Comparison of ENCODE assay signal across 1 cellular context in the genomic region with DNA sequence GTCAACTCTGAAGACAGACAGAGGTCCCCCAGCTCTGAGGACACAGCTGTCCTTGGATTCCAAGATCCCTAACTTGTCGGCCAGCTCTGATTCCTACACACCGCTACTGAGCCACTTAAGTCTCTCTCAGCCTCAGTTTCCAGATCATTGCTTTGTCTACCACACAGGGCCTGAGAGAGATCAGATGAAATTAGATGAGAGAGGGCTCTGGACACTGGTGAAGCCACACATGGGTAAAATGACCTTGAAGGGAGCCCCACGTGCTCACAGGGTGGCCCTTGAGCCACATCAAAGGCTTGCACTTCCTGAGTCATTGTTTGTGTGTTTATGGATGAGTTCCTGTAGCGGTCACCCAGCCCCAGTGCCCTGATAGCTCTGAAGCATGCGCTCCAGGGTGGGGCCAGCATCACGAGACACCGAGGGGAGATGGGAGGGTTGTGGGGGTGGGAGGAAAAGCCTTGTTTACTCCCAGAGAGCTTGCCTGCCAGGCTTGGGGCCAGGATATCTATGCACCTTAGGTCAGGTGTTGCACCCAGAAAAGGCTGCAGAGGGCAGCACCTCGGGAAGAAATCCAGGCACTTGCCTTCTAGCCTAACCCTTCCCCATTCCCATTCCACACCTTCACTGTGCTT.
A peak's percentile ranks its signal among the peaks of the same experiment; 100 is the strongest.
TF ChIP-seq lines count a peak whose summit lies in the region.

No MANE protein-coding gene starts in this region.

TF ChIP-seq in HepG2, 621 proteins besides CTCF, POLR2A, EP300 and RAD21 (continued from another document and continues in another):
- TF ChIP-seq, protein P1, sequence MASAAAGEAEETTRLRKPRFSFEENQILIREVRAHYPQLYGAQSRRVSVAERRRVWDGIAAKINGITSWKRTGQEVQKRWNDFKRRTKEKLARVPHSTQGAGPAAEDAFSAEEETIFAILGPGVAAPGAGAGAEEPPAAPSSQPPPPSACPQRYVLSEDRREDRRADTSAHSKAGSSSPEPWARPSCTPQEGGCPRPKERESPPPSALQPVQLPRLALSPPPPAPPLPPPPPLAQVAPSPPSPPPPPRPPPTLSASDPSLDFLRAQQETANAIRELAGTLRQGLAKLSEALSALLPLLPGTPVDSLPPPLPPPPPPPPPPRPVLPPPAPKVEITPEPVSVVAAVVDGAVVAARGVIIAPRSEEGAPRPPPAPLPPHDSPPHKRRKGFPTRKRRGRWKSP (CRISPR knock-in tag; IDR thresholded peaks at IDR 0.05) = peak; percentile 94
- TF ChIP-seq IRX3 (CRISPR knock-in tag; IDR thresholded peaks at IDR 0.05; ENCODE audit: borderline replicate concordance, low read depth) (no peak), ATF6 (CRISPR knock-in tag; conservative IDR thresholded peaks at IDR 0.05) (no peak; the same call in 1 of the 2 replicates), FOXK1 (CRISPR knock-in tag; IDR thresholded peaks at IDR 0.05; ENCODE audit: borderline replicate concordance, low read depth) (peak; percentile 99), ISX (CRISPR knock-in tag; conservative IDR thresholded peaks at IDR 0.05) (no peak), HIVEP1 (CRISPR knock-in tag; IDR thresholded peaks at IDR 0.05) (peak; percentile 90), AKAP8 (CRISPR knock-in tag; IDR thresholded peaks at IDR 0.05) (no peak), ZNF749 (CRISPR knock-in tag; IDR thresholded peaks at IDR 0.05; ENCODE audit: borderline replicate concordance) (peak; percentile 33; the same call in 1 of the 2 replicates), HOXA7 (CRISPR knock-in tag; IDR thresholded peaks at IDR 0.05) (no peak), EHMT2 (IDR thresholded peaks at IDR 0.05; ENCODE audit: borderline replicate concordance, low read depth, low read length) (peak; percentile 68; the same call in 1 of the 2 replicates), SOX6 (IDR thresholded peaks at IDR 0.05) (no peak), SOX6 (CRISPR knock-in tag; IDR thresholded peaks at IDR 0.05) (peak; percentile 98), SUZ12 (IDR thresholded peaks at IDR 0.05; ENCODE audit: low read depth, low read length) (no peak), ZBTB14 (CRISPR knock-in tag; IDR thresholded peaks at IDR 0.05) (no peak), BRCA1 (CRISPR knock-in tag; IDR thresholded peaks at IDR 0.05) (peak; percentile 53; the same call in 1 of the 2 replicates), ZSCAN21 (CRISPR knock-in tag; IDR thresholded peaks at IDR 0.05; ENCODE audit: borderline replicate concordance) (peak; percentile 74; the same call in 1 of the 2 replicates), CEBPZ (IDR thresholded peaks at IDR 0.05; ENCODE audit: low read length) (no peak), STAT5B (CRISPR knock-in tag; IDR thresholded peaks at IDR 0.05) (0 out of 2 replicates have a peak, but pooled peaks have one; percentile 56), ZNF251 (CRISPR knock-in tag; IDR thresholded peaks at IDR 0.05) (no peak), RARA (CRISPR knock-in tag; IDR thresholded peaks at IDR 0.05) (peak; percentile 100), ELK4 (CRISPR knock-in tag; IDR thresholded peaks at IDR 0.05; ENCODE audit: borderline replicate concordance) (no peak), JUNB (CRISPR knock-in tag; IDR thresholded peaks at IDR 0.05; ENCODE audit: borderline replicate concordance) (peak; percentile 96), FOXA3 (CRISPR knock-in tag; IDR thresholded peaks at IDR 0.05) (peak; percentile 99), SMARCC2 (IDR thresholded peaks at IDR 0.05) (no peak), SRSF4 (IDR thresholded peaks at IDR 0.05; ENCODE audit: low read depth, low read length, poor library complexity, severe bottlenecking) (no peak), MEIS2 (CRISPR knock-in tag; IDR thresholded peaks at IDR 0.05) (peak; percentile 92; the same call in 1 of the 2 replicates), NBN (conservative IDR thresholded peaks at IDR 0.05) (no peak), ESRRA (CRISPR knock-in tag; IDR thresholded peaks at IDR 0.05; ENCODE audit: low read depth) (peak; percentile 97), ZBTB20 (CRISPR knock-in tag; IDR thresholded peaks at IDR 0.05; ENCODE audit: borderline replicate concordance, low read depth) (peak; percentile 96), MAX (IDR thresholded peaks at IDR 0.05) (peak; percentile 99), JDP2 (CRISPR knock-in tag; IDR thresholded peaks at IDR 0.05; ENCODE audit: borderline replicate concordance) (no peak), FOXP4 (CRISPR knock-in tag; IDR thresholded peaks at IDR 0.05) (peak; percentile 100), ARID4A (CRISPR knock-in tag; IDR thresholded peaks at IDR 0.05; ENCODE audit: borderline replicate concordance) (peak; percentile 77; the same call in 1 of the 2 replicates)
- TF ChIP-seq, protein P2, sequence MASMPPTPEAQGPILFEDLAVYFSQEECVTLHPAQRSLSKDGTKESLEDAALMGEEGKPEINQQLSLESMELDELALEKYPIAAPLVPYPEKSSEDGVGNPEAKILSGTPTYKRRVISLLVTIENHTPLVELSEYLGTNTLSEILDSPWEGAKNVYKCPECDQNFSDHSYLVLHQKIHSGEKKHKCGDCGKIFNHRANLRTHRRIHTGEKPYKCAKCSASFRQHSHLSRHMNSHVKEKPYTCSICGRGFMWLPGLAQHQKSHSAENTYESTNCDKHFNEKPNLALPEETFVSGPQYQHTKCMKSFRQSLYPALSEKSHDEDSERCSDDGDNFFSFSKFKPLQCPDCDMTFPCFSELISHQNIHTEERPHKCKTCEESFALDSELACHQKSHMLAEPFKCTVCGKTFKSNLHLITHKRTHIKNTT (CRISPR knock-in tag; IDR thresholded peaks at IDR 0.05) = no peak
- TF ChIP-seq, protein P3, sequence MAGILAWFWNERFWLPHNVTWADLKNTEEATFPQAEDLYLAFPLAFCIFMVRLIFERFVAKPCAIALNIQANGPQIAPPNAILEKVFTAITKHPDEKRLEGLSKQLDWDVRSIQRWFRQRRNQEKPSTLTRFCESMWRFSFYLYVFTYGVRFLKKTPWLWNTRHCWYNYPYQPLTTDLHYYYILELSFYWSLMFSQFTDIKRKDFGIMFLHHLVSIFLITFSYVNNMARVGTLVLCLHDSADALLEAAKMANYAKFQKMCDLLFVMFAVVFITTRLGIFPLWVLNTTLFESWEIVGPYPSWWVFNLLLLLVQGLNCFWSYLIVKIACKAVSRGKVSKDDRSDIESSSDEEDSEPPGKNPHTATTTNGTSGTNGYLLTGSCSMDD (CRISPR knock-in tag; IDR thresholded peaks at IDR 0.05) = no peak
